Comparison of ENCODE assay signal across 11 cellular contexts in the genomic region with DNA sequence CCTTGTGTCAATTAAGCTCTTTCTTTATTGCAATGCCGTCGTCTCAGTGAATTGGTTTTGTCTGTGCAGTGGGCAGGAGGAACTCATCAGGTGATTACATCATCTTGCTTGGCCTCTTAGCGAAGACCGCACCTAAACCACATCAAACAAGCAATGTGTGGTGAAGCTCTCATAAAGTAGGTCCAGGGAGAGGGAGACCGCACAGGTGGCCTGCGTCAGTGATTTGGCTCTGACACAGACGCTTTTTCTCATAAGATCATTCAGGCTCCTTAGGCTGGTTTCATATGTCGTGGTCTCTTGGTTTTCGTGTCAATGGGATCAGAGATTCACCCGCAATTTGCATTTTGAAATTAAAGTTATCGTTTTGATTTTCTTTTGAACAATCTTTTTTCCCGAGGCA. TPM values are rescaled to one million over a fixed set of nuclear protein-coding genes. Genes with fewer than 3 reads are reported as not detected.
DNase-seq lines count a peak whose midpoint lies in the region; ATAC-seq and TF ChIP-seq lines count a peak whose summit lies in the region.
"Had no signal": no experiment of that assay in that cellular context is flagged by ENCODE, and none has a peak within 500 bp of the region (broad histone marks: within the 10 kb centered on the region; RNA-seq: fewer than 3 reads in every experiment).

No MANE protein-coding gene starts in this region.

- H3K9me3 ChIP-seq in PC-3 (ENCODE audit: low read length) (no peaks in the 10 kb centered on the region), ascending aorta (no peaks in the 10 kb centered on the region)
- H3K9me3 ChIP-seq: A549, tibial nerve had no signal

- H3K36me3 ChIP-seq in PC-3 (ENCODE audit: low read depth, low read length) (no peaks in the 10 kb centered on the region), ascending aorta (no peaks in the 10 kb centered on the region)
- H3K36me3 ChIP-seq: tibial nerve had no signal

- peak; percentile 76 for DNase-seq in activated CD8-positive, alpha-beta memory T cell treated with anti-CD3 and anti-CD28 coated beads, Interleukin-2, amount 10 ng/mL, durations not matched to agents 7 days and 5 days
- DNase-seq in activated CD8-positive, alpha-beta memory T cell treated with anti-CD3 and anti-CD28 coated beads, Interleukin-2, amount 50 U/mL, for 48 hours = no peak
- DNase-seq in PC-3 (peak; percentile 87), cerebellar cortex (ENCODE audit: low spot score) (no peak), ascending aorta (ENCODE audit: low spot score in 2 of 2) (no peak), globus pallidus (ENCODE audit: low spot score) (no peak)
- peak; percentile 44 for DNase-seq in activated naive CD4-positive, alpha-beta T cell treated with anti-CD3 and anti-CD28 coated beads, Interleukin-2, amount 10 ng/mL, durations not matched to agents 7 days and 5 days
- DNase-seq in stimulated activated CD8-positive, alpha-beta memory T cell treated with anti-CD3 and anti-CD28 coated beads, Interleukin-4, amount 100 ng/mL, for 48 hours = peak; percentile 45

- peak overlapping the region; percentile 12 for H3K4me2 ChIP-seq in PC-3 (ENCODE audit: low read length)
- H3K4me2 ChIP-seq: A549 had no signal

- H3K27ac ChIP-seq in PC-3 (ENCODE audit: low read length) (no peak overlapping the region), ascending aorta (no peak overlapping the region)
- H3K27ac ChIP-seq: A549, tibial nerve had no signal

- intact Hi-C loops in PC-3 (cut with micrococcal nuclease) (no loop called here), ascending aorta (cut with DNase I) (no loop called here)

- no peaks in the 10 kb centered on the region for H3K9me3 Mint-ChIP-seq in activated CD8-positive, alpha-beta memory T cell treated with anti-CD3 and anti-CD28 coated beads, Interleukin-2, amount 10 ng/mL, durations not matched to agents 7 days and 5 days (ENCODE audit: low read depth)
- no peaks in the 10 kb centered on the region for H3K9me3 Mint-ChIP-seq in activated naive CD4-positive, alpha-beta T cell treated with anti-CD3 and anti-CD28 coated beads, Interleukin-2, amount 10 ng/mL, durations not matched to agents 7 days and 5 days

- no peaks in the 10 kb centered on the region for H3K9me2 ChIP-seq in PC-3 (replicated peaks; ENCODE audit: low read length)

- peaks cover 51% of the 10 kb centered on the region for H3K27me3 Mint-ChIP-seq in activated CD8-positive, alpha-beta memory T cell treated with anti-CD3 and anti-CD28 coated beads, Interleukin-2, amount 10 ng/mL, durations not matched to agents 7 days and 5 days
- H3K27me3 Mint-ChIP-seq in activated naive CD4-positive, alpha-beta T cell treated with anti-CD3 and anti-CD28 coated beads, Interleukin-2, amount 10 ng/mL, durations not matched to agents 7 days and 5 days = peaks cover 67% of the 10 kb centered on the region

- peak; percentile 78 for ATAC-seq in activated CD8-positive, alpha-beta memory T cell treated with anti-CD3 and anti-CD28 coated beads, Interleukin-2, amount 10 ng/mL, durations not matched to agents 7 days and 5 days
- peak; percentile 63 for ATAC-seq in PC-3
- ATAC-seq: A549 had no signal

- POLR2A ChIA-PET in PC-3 (lab: Charles Lee; ENCODE audit: unreplicated experiment) = no interaction called here

- no peaks in the 10 kb centered on the region for H4K20me1 ChIP-seq in PC-3 (ENCODE audit: low read length)

- no TSS peak for BruUV-seq in PC-3 (replicated peaks; lab: Mats Ljungman, UMichigan)

- H3K27me3 ChIP-seq in PC-3 (ENCODE audit: low read length) = peaks cover 15% of the 10 kb centered on the region; the same call in 1 of the 2 replicates
- no peaks in the 10 kb centered on the region for H3K27me3 ChIP-seq in ascending aorta

- H3F3A ChIP-seq in PC-3 (ENCODE audit: low read length, unreplicated experiment) = no peaks in the 10 kb centered on the region

- H3K36me3 Mint-ChIP-seq in activated CD8-positive, alpha-beta memory T cell treated with anti-CD3 and anti-CD28 coated beads, Interleukin-2, amount 10 ng/mL, durations not matched to agents 7 days and 5 days = no peaks in the 10 kb centered on the region
- H3K36me3 Mint-ChIP-seq in activated naive CD4-positive, alpha-beta T cell treated with anti-CD3 and anti-CD28 coated beads, Interleukin-2, amount 10 ng/mL, durations not matched to agents 7 days and 5 days = no peaks in the 10 kb centered on the region

- H3K4me1 ChIP-seq in PC-3 (ENCODE audit: insufficient read depth, low read length) = peaks cover 12% of the 10 kb centered on the region
- no peaks in the 10 kb centered on the region for H3K4me1 ChIP-seq in ascending aorta
- H3K4me1 ChIP-seq: tibial nerve had no signal

- H3K79me2 ChIP-seq in PC-3 (ENCODE audit: low read length) = no peaks in the 10 kb centered on the region

- no peak overlapping the region for H3K4me3 Mint-ChIP-seq in activated CD8-positive, alpha-beta memory T cell treated with anti-CD3 and anti-CD28 coated beads, Interleukin-2, amount 10 ng/mL, durations not matched to agents 7 days and 5 days
- no peak overlapping the region for H3K4me3 Mint-ChIP-seq in activated naive CD4-positive, alpha-beta T cell treated with anti-CD3 and anti-CD28 coated beads, Interleukin-2, amount 10 ng/mL, durations not matched to agents 7 days and 5 days
- H3K4me3 Mint-ChIP-seq: nephron had no signal

- CTCF ChIA-PET in activated CD8-positive, alpha-beta memory T cell treated with anti-CD3 and anti-CD28 coated beads, Interleukin-2, amount 10 ng/mL, durations not matched to agents 7 days and 5 days (lab: Charles Lee) = interaction anchor here (1.0 to 1.1 kb wide), 2 partner anchors 14 to 80 kb away, joined by 3 to 6 read pairs; no protein-coding TSS in a partner anchor
- CTCF ChIA-PET in PC-3 (lab: Charles Lee) = no interaction called here
- CTCF ChIA-PET in activated naive CD4-positive, alpha-beta T cell treated with anti-CD3 and anti-CD28 coated beads, Interleukin-2, amount 10 ng/mL, durations not matched to agents 7 days and 5 days (lab: Charles Lee) = no interaction called here

- H3K4me1 Mint-ChIP-seq in activated CD8-positive, alpha-beta memory T cell treated with anti-CD3 and anti-CD28 coated beads, Interleukin-2, amount 10 ng/mL, durations not matched to agents 7 days and 5 days = peaks cover 16% of the 10 kb centered on the region
- H3K4me1 Mint-ChIP-seq in activated naive CD4-positive, alpha-beta T cell treated with anti-CD3 and anti-CD28 coated beads, Interleukin-2, amount 10 ng/mL, durations not matched to agents 7 days and 5 days = peaks cover 11% of the 10 kb centered on the region
- H3K4me1 Mint-ChIP-seq: nephron had no signal

- no peak overlapping the region for H3K9ac ChIP-seq in PC-3 (ENCODE audit: low read length)

- H3K27ac Mint-ChIP-seq in activated CD8-positive, alpha-beta memory T cell treated with anti-CD3 and anti-CD28 coated beads, Interleukin-2, amount 10 ng/mL, durations not matched to agents 7 days and 5 days = no peak overlapping the region
- no peak overlapping the region for H3K27ac Mint-ChIP-seq in activated naive CD4-positive, alpha-beta T cell treated with anti-CD3 and anti-CD28 coated beads, Interleukin-2, amount 10 ng/mL, durations not matched to agents 7 days and 5 days
- H3K27ac Mint-ChIP-seq: nephron had no signal

- H3K4me3 ChIP-seq in PC-3 (ENCODE audit: low read length) = no peak overlapping the region
- H3K4me3 ChIP-seq in ascending aorta = no peak overlapping the region
- H3K4me3 ChIP-seq: A549, tibial nerve had no signal

- TF ChIP-seq CTCF in PC-3 (conservative IDR thresholded peaks at IDR 0.05; ENCODE audit: low read depth, low read length) (no peak), ascending aorta (IDR thresholded peaks at IDR 0.05) (no peak)

- no peak overlapping the region for H2AFZ ChIP-seq in PC-3 (ENCODE audit: low read length)

RNA-seq across cellular contexts. Expression of gene TESC, which starts 6.7 kb away (rescaled TPM):
- total RNA-seq in activated CD8-positive, alpha-beta memory T cell treated with anti-CD3 and anti-CD28 coated beads, Interleukin-2, amount 10 ng/mL, durations not matched to agents 7 days and 5 days = 10 to 100 TPM; 72.7 to 83.8 TPM
- 0.75 and 2.1 TPM in 2 replicates for total RNA-seq in PC-3 (2014; rRNA removed)
- 20.8 TPM for total RNA-seq in ascending aorta

Comparison
In these comparisons a context has a peak if more than half of its experiments do, and no peak if none do; other contexts are left out.
1. DNase-seq: peak in activated CD8-positive, alpha-beta memory T cell treated with anti-CD3 and anti-CD28 coated beads, Interleukin-2, amount 10 ng/mL, durations not matched to agents 7 days and 5 days (single experiment), PC-3 (single experiment), activated naive CD4-positive, alpha-beta T cell treated with anti-CD3 and anti-CD28 coated beads, Interleukin-2, amount 10 ng/mL, durations not matched to agents 7 days and 5 days (single experiment) and stimulated activated CD8-positive, alpha-beta memory T cell treated with anti-CD3 and anti-CD28 coated beads, Interleukin-4, amount 100 ng/mL, for 48 hours (single experiment); none in activated CD8-positive, alpha-beta memory T cell treated with anti-CD3 and anti-CD28 coated beads, Interleukin-2, amount 50 U/mL, for 48 hours (single experiment), cerebellar cortex (single experiment), ascending aorta (0 of 2) and globus pallidus (single experiment).